ENCODE assay signal across 33 cellular contexts in genomic region chr1:91036894-91037829, GRCh38. TPM values are rescaled to one million over a fixed set of nuclear protein-coding genes. Genes with fewer than 3 reads are reported as not detected.
DNase-seq lines count a peak whose midpoint lies in the region; ATAC-seq and FAIRE-seq lines count a peak whose summit lies in the region.
"Had no signal": no experiment of that assay in that cellular context is flagged by ENCODE, and none has a peak within 500 bp of the region (broad histone marks: within the 10 kb centered on the region; RNA-seq: fewer than 3 reads in every experiment).

No MANE protein-coding gene starts in this region.

- no peaks in the 10 kb centered on the region for H3K27me3 ChIP-seq in small intestine (ENCODE audit: control insufficient read depth in 2 of 2, insufficient read depth in 2 of 2, low read length in 2 of 2)
- H3K27me3 ChIP-seq: gastroesophageal sphincter, stomach had no signal

- DNase-seq in NCI-H1694 treated with DMSO at 0.1 percent for 48 hours (lab: John Stamatoyannopoulos, UW) (peak; percentile 18), NCI-H1694 (lab: John Stamatoyannopoulos, UW) (no peak), cerebellar cortex (ENCODE audit: low spot score) (peak; percentile 15), iris pigment epithelial cell (ENCODE audit: low read depth) (peak; percentile 10), small intestine (peak; percentile 72)
- DNase-seq in activated CD8-positive, alpha-beta memory T cell treated with anti-CD3 and anti-CD28 coated beads for 24 hours: no peak
- DNase-seq: activated CD4-positive, alpha-beta T cell treated with anti-CD3 and anti-CD28 coated beads for 4 hours; activated gamma-delta T cell; activated naive CD8-positive, alpha-beta T cell treated with anti-CD3 and anti-CD28 coated beads, Interleukin-2, amount 10 ng/mL, durations not matched to agents 7 days and 5 days; EL; hypothalamus; NCI-H1436; NCI-H2107; NCI-H510A; nephron progenitor cell; NK-92 treated with Interleukin-12 subunit alpha and Interleukin-12 subunit beta, amount 100 ng/mL, for 24 hours; PC-9; retina; stimulated activated CD4-positive, alpha-beta T cell treated with anti-CD3 and anti-CD28 coated beads, Interleukin-1b, Interleukin-23, amount 100 ng/mL, for 48 hours; stimulated activated CD8-positive, alpha-beta memory T cell treated with anti-CD3 and anti-CD28 coated beads, Interleukin-4, amount 100 ng/mL, for 48 hours; stomach; tibial artery had no signal

- no peak overlapping the region for H3K4me3 ChIP-seq in small intestine (ENCODE audit: low read depth in 1 of 2, low read length in 2 of 2)
- H3K4me3 ChIP-seq: gastroesophageal sphincter, HAP-1, PC-9, smooth muscle cell, stomach, tibial artery had no signal

- H3K9me3 ChIP-seq in small intestine (ENCODE audit: control insufficient read depth, low read depth): no peaks in the 10 kb centered on the region

- ATAC-seq in GM18868 (IDR thresholded peaks at IDR 0.05; ENCODE audit: unreplicated experiment): no peak
- ATAC-seq in GM21390 (IDR thresholded peaks at IDR 0.05; ENCODE audit: unreplicated experiment): no peak
- ATAC-seq: esophagus mucosa, gastroesophageal sphincter, Right ventricle myocardium inferior had no signal

- H3K4me1 ChIP-seq in small intestine (ENCODE audit: control insufficient read depth in 2 of 2, insufficient read depth in 1 of 2, low read depth in 1 of 2, low read length in 1 of 2): peaks cover 0 to 3% of the 10 kb centered on the region in 2 donors
- H3K4me1 ChIP-seq: HAP-1, tibial artery had no signal

- WGBS in small intestine, 3 donors: 53 to 69% (median 58%) methylated on average over 4 of the region's 4 CpGs

- no peak overlapping the region for H3K27ac ChIP-seq in small intestine (ENCODE audit: low read depth in 1 of 2, low read length in 1 of 2)
- H3K27ac ChIP-seq: 22Rv1, gastroesophageal sphincter, PC-9, stomach, tibial artery had no signal

- no peak for FAIRE-seq in small intestine (lab: Jason Lieb, UNC)
- FAIRE-seq: D721Med, HTR-8/SVneo, islet of Langerhans had no signal

- no peaks in the 10 kb centered on the region for H3K36me3 ChIP-seq in small intestine (ENCODE audit: control insufficient read depth in 2 of 2, insufficient read depth in 2 of 2, low read length in 2 of 2)
- H3K36me3 ChIP-seq: gastroesophageal sphincter, HAP-1, stomach, tibial artery had no signal

RNA-seq across cellular contexts. Expression of gene ZNF644, which starts 15.3 kb away (rescaled TPM):
- polyA plus RNA-seq in small intestine: 10 to 100 TPM; 14.1 to 19.5 (median 14.6) TPM

Comparison
In these comparisons a context has a peak if more than half of its experiments do, and no peak if none do; other contexts are left out.
1. DNase-seq: peak in NCI-H1694 treated with DMSO at 0.1 percent for 48 hours (single experiment), cerebellar cortex (single experiment), iris pigment epithelial cell (single experiment) and small intestine (single experiment); none in NCI-H1694 (single experiment) and activated CD8-positive, alpha-beta memory T cell treated with anti-CD3 and anti-CD28 coated beads for 24 hours (single experiment).